In genomic region chr2:44934962-44935853, GRCh38 we compare ENCODE assay signal across 12 cellular contexts. TPM values are rescaled to one million over a fixed set of nuclear protein-coding genes. Genes with fewer than 3 reads are reported as not detected.
A peak's percentile ranks its signal among the peaks of the same experiment; 100 is the strongest.
DNase-seq lines count a peak whose midpoint lies in the region; ATAC-seq, FAIRE-seq and TF ChIP-seq lines count a peak whose summit lies in the region.
"Had no signal": no experiment of that assay in that cellular context is flagged by ENCODE, and none has a peak within 500 bp of the region (broad histone marks: within the 10 kb centered on the region; RNA-seq: fewer than 3 reads in every experiment).

No MANE protein-coding gene starts in this region.

- H3K27me3 Mint-ChIP-seq in astrocyte (ENCODE audit: low read depth, unreplicated experiment) (peaks cover 82% of the 10 kb centered on the region), nephron (ENCODE audit: low read depth) (peaks cover 96% of the 10 kb centered on the region)

- H3K36me3 Mint-ChIP-seq in astrocyte (ENCODE audit: low read depth, unreplicated experiment) (no peaks in the 10 kb centered on the region), nephron (ENCODE audit: low read depth) (no peaks in the 10 kb centered on the region)

- H3K79me2 ChIP-seq in astrocyte (ENCODE audit: insufficient read depth, low read length) = no peaks in the 10 kb centered on the region

- POLR2A ChIA-PET in HEK293T (lab: Yijun Ruan, JAX) = interaction anchor here (1.4 kb wide), 1 partner anchor 15 kb away, joined by 5 read pairs; no protein-coding TSS in a partner anchor

- peaks cover 7% of the 10 kb centered on the region for H4K20me1 ChIP-seq in astrocyte (ENCODE audit: insufficient read depth, low read length)

- H3K9ac ChIP-seq in astrocyte (ENCODE audit: low read length) = no peak overlapping the region

- H3K4me2 ChIP-seq in astrocyte (ENCODE audit: low read length) = peak overlapping the region; percentile 70

- H3K9me3 Mint-ChIP-seq in astrocyte (ENCODE audit: unreplicated experiment) (peaks cover 12% of the 10 kb centered on the region), nephron (peaks cover 3% of the 10 kb centered on the region)

- no peaks in the 10 kb centered on the region for H3K36me3 ChIP-seq in astrocyte (ENCODE audit: insufficient read depth, low read length)

- TF ChIP-seq CTCF in astrocyte (IDR thresholded peaks at IDR 0.05; ENCODE audit: insufficient read depth, low read depth, low read length) (no peak), nephron (IDR thresholded peaks at IDR 0.05; ENCODE audit: unreplicated experiment in 3 of 3) (no peak)

- no peak overlapping the region for H3K27ac ChIP-seq in astrocyte (ENCODE audit: low read depth, low read length)

- DNase-seq in DMS53 treated with DMSO at 0.1 percent for 48 hours (lab: John Stamatoyannopoulos, UW; ENCODE audit: unreplicated experiment) (peak; percentile 17), HEK293T (ENCODE audit: extremely low spot score) (no peak), astrocyte (ENCODE audit: low read depth) (no peak), putamen (ENCODE audit: low spot score) (no peak), NCI-H2107 (lab: John Stamatoyannopoulos, UW) (no peak)
- DNase-seq in stimulated activated CD4-positive, alpha-beta T cell treated with anti-CD3 and anti-CD28 coated beads, Interleukin-2, amount 100 ng/mL, for 48 hours = no peak
- DNase-seq: activated CD4-positive, alpha-beta T cell treated with anti-CD3 and anti-CD28 coated beads, Interleukin-2, amount 50 U/mL, for 1 hour; posterior cingulate gyrus had no signal

- H3K27ac Mint-ChIP-seq in astrocyte (ENCODE audit: unreplicated experiment) (no peak overlapping the region), nephron (no peak overlapping the region)

- H3K4me3 Mint-ChIP-seq in astrocyte (ENCODE audit: unreplicated experiment) (peak overlapping the region; percentile 50), nephron (peak overlapping the region; percentile 51 to 66 (median 52))

- H3K27me3 ChIP-seq in astrocyte (ENCODE audit: insufficient read depth, low read length) = peaks cover 86% of the 10 kb centered on the region

- FAIRE-seq in astrocyte (lab: Jason Lieb, UNC) = no peak
- FAIRE-seq: bronchial epithelial cell had no signal

- no peaks in the 10 kb centered on the region for H3K9me3 ChIP-seq in astrocyte (ENCODE audit: insufficient read depth, low read depth, low read length)

- H3K4me1 ChIP-seq in astrocyte (ENCODE audit: insufficient read depth, low read length) = peaks cover 3% of the 10 kb centered on the region

- ATAC-seq in HG03135 (IDR thresholded peaks at IDR 0.05; ENCODE audit: unreplicated experiment) = no peak

- CTCF ChIA-PET in HEK293T (lab: Yijun Ruan, JAX) = interaction anchor here (0.6 kb wide), 1 partner anchor 269 kb away, joined by 4 read pairs; no protein-coding TSS in a partner anchor

- H3K4me3 ChIP-seq in astrocyte (ENCODE audit: insufficient read depth, low read depth, low read length) = no peak overlapping the region

- no peak overlapping the region for H2AFZ ChIP-seq in astrocyte (ENCODE audit: low read depth, low read length)

- peaks cover 2% of the 10 kb centered on the region for H3K4me1 Mint-ChIP-seq in astrocyte (ENCODE audit: low read depth, unreplicated experiment)
- H3K4me1 Mint-ChIP-seq in nephron = peaks cover 15% of the 10 kb centered on the region

TF ChIP-seq in HEK293T, 16 proteins besides CTCF, POLR2A, EP300 and RAD21:
- TF ChIP-seq HDGF (IDR thresholded peaks at IDR 0.05; ENCODE audit: borderline replicate concordance) (no peak), LEF1 (IDR thresholded peaks at IDR 0.05; ENCODE audit: borderline replicate concordance) (no peak), FOXA1 (IDR thresholded peaks at IDR 0.05) (no peak), ZNF384 (IDR thresholded peaks at IDR 0.05) (no peak), ELF4 (IDR thresholded peaks at IDR 0.05) (no peak), L3MBTL2 (conservative IDR thresholded peaks at IDR 0.05) (peak; percentile 36; the same call in 1 of the 2 replicates)
TF ChIP-seq in HEK293T: peak in this region for 1.

RNA-seq across cellular contexts. Expression of gene SIX3, which starts 6.3 kb away (rescaled TPM):
- total RNA-seq in astrocyte = 0.48 and 1.7 TPM in 2 replicates
- total RNA-seq: bronchial epithelial cell, G401 had no signal
